ENCODE assay signal across 14 cellular contexts in the genomic region with DNA sequence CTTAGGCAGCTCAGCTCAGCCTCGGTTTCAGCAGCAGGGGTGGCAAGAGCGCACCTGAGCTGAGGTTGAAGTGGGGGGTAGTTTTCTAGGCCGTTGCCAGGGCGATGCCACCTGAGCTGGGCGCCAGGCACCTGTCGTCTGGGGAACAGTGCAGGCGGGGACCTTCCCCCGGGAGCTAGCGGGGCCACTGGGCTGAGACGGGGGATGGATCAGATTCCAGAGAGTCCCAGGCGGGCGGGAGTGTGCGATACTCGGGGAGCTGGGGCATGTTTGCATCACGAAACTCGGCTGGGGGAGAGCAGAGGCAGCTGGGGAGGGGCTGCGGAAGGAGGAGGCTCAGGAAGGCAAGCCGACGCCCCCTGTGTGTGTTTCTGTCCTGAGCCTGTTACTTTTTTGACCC. TPM values are rescaled to one million over a fixed set of nuclear protein-coding genes. Genes with fewer than 3 reads are reported as not detected.
DNase-seq lines count a peak whose midpoint lies in the region; ATAC-seq, FAIRE-seq and TF ChIP-seq lines count a peak whose summit lies in the region.
"Had no signal": no experiment of that assay in that cellular context is flagged by ENCODE, and none has a peak within 500 bp of the region (broad histone marks: within the 10 kb centered on the region; RNA-seq: fewer than 3 reads in every experiment).

No MANE protein-coding gene starts in this region.

- CTCF ChIA-PET in H1 (lab: Charles Lee; ENCODE audit: partially characterized antibody): interaction anchor here (0.6 to 17.3 kb wide), 7 partner anchors 8 to 137 kb away, joined by 3 to 639 read pairs (median 4); partner anchors contain the start of genes BICDL2, CLDN6, HCFC1R1 and KREMEN2

- no peak overlapping the region for H2BK120ac ChIP-seq in H1 (replicated peaks; ENCODE audit: low read depth, low read length)

- H3K23me2 ChIP-seq in H1 (ENCODE audit: low read depth, low read length): peaks cover 33% of the 10 kb centered on the region

- H2AK5ac ChIP-seq in H1 (ENCODE audit: low read depth, low read length): peak overlapping the region; percentile 92; the same call in 1 of the 2 replicates

- no peaks in the 10 kb centered on the region for H3K36me3 Mint-ChIP-seq in HFFc6 (ENCODE audit: low read depth)

- H3K4me1 Mint-ChIP-seq in HFFc6 (ENCODE audit: low read depth): peaks cover 18% of the 10 kb centered on the region

- TF ChIP-seq EP300 in H1 (IDR thresholded peaks at IDR 0.05; ENCODE audit: borderline replicate concordance in 1 of 2, low read depth in 2 of 2, low read length in 2 of 2) (no peak), gastroesophageal sphincter (IDR thresholded peaks at IDR 0.05) (no peak)

- peak overlapping the region; percentile 43 for H4K8ac ChIP-seq in H1 (ENCODE audit: extremely low read depth, insufficient read depth, low read length)

- no peak overlapping the region for H3K14ac ChIP-seq in H1 (ENCODE audit: insufficient read length)

- H3K4me2 ChIP-seq in H1 (ENCODE audit: insufficient read depth in 1 of 2, low read depth in 2 of 2, low read length in 2 of 2): peak overlapping the region; percentile 80

- H2BK15ac ChIP-seq in H1 (ENCODE audit: low read length): no peak overlapping the region

- H3K27ac ChIP-seq in HUES6 (ENCODE audit: low read depth, low read length) (no peak overlapping the region), H1 (ENCODE audit: low read depth, low read length) (no peak overlapping the region), pancreas (peak overlapping the region; percentile 22 to 70 (median 50)), gastroesophageal sphincter (no peak overlapping the region)
- H3K27ac ChIP-seq: left ventricle myocardium inferior, tibial artery had no signal

- H2BK20ac ChIP-seq in H1 (ENCODE audit: low read length): peak overlapping the region; percentile 80; the same call in 1 of the 2 replicates

- WGBS in H1 (ENCODE audit: extremely low coverage in 1 of 2, insufficient coverage in 1 of 2, insufficient read length in 1 of 2, insufficient replicate concordance in 2 of 2, low coverage in 1 of 2, low lambda C conversion rate in 2 of 2, missing lambda C conversion rate in 1 of 2), 2 experiments: 7% methylated on average over 16 of the region's 19 CpGs; no CpG with 5 or more reads in 1 of the 2 experiments
- WGBS in pancreas, 2 donors: 12 to 22% methylated on average over 19 of the region's 19 CpGs
- WGBS in gastroesophageal sphincter (ENCODE audit: low coverage in 1 of 2), 2 donors: 4 to 20% methylated on average over 1 to 5 of the region's 19 CpGs

- peaks cover 8 to 24% of the 10 kb centered on the region in 2 experiments for H3K79me2 ChIP-seq in H1 (ENCODE audit: control insufficient read depth in 1 of 2, insufficient read depth in 2 of 2, low read length in 2 of 2)

- H3K27me3 ChIP-seq in HUES6 (ENCODE audit: control insufficient read depth, insufficient read depth, low read length) (peaks cover 29% of the 10 kb centered on the region), H1 (replicated peaks in 1 of 4; ENCODE audit: control insufficient read depth in 3 of 4, extremely low read depth in 1 of 4, insufficient read depth in 3 of 4, low read length in 3 of 4) (no peaks in the 10 kb centered on the region; a peak in 1 of 7 replicates), pancreas (no peaks in the 10 kb centered on the region), gastroesophageal sphincter (peaks cover 93% of the 10 kb centered on the region)

- H3K56ac ChIP-seq in H1 (replicated peaks; ENCODE audit: insufficient read length, low read depth, low read length): no peak overlapping the region

- peak overlapping the region; percentile 96 for H3K18ac ChIP-seq in H1 (ENCODE audit: extremely low read depth, low read length)

- no peak overlapping the region for H3K4me3 Mint-ChIP-seq in HFFc6
- H3K4me3 Mint-ChIP-seq: activated T-helper 1 cell treated with anti-CD3 and anti-CD28 coated beads, Interleukin-12 subunit alpha, Interleukin-12 subunit beta, Interleukin-2, Interleukin-4 antibody, amounts not matched to agents 30 ng/mL and 10 ng/mL and 1 ng/mL, durations not matched to agents 14 hours and 24 hours and 36 hours had no signal

- DNase-seq in NCI-H2107 treated with DMSO at 0.1 percent for 48 hours (lab: John Stamatoyannopoulos, UW; ENCODE audit: unreplicated experiment): peak; percentile 95
- peak in 1 of 2 experiments; percentile 81 for DNase-seq in H1 (ENCODE audit: low read depth in 1 of 2, low spot score in 2 of 2)
- DNase-seq in pancreas: peak in 3 of 6 donors; percentile 55 to 74 (median 62)
- no peak for DNase-seq in LoVo (ENCODE audit: low spot score)
- no peak for DNase-seq in HFFc6
- DNase-seq in Right ventricle myocardium inferior (ENCODE audit: missing footprints): no peak
- DNase-seq: left ventricle myocardium inferior; stimulated activated CD4-positive, alpha-beta T cell treated with anti-CD3 and anti-CD28 coated beads, Interleukin-12 subunit alpha, Interleukin-12 subunit beta, amount 100 ng/mL, for 4 hours; tibial artery had no signal

- H3K27me3 Mint-ChIP-seq in HFFc6 (ENCODE audit: insufficient read depth): peaks cover 27% of the 10 kb centered on the region

- peak overlapping the region; percentile 52 for H2BK5ac ChIP-seq in H1 (ENCODE audit: low read depth, low read length)

- H3K36me3 ChIP-seq in HUES6 (ENCODE audit: control insufficient read depth, insufficient read depth, low read length) (peaks cover 16% of the 10 kb centered on the region), H1 (ENCODE audit: control insufficient read depth in 2 of 4, insufficient read depth in 4 of 4, low read length in 3 of 4) (peaks cover 6 to 20% (median 12%) of the 10 kb centered on the region in 4 experiments; a peak in 7 of 8 replicates), pancreas (no peaks in the 10 kb centered on the region), gastroesophageal sphincter (no peaks in the 10 kb centered on the region)
- H3K36me3 ChIP-seq: left ventricle myocardium inferior, tibial artery had no signal

- intact Hi-C loops in pancreas (cut with DNase I) (no loop called here), Right ventricle myocardium inferior (cut with DNase I) (no loop called here)

- H3K9ac ChIP-seq in HUES6 (ENCODE audit: low read length): peak overlapping the region; percentile 1
- H3K9ac ChIP-seq in H1 (replicated peaks in 1 of 4; ENCODE audit: extremely low read depth in 1 of 4, low read depth in 3 of 4, low read length in 3 of 4): peak overlapping the region in 1 of 4 experiments; percentile 9; a peak in 2 of 7 replicates

- H3K79me1 ChIP-seq in H1 (ENCODE audit: low read depth, low read length): peaks cover 11% of the 10 kb centered on the region; the same call in 1 of the 2 replicates

- H2AFZ ChIP-seq in H1 (ENCODE audit: low read length): no peak overlapping the region

- H4K5ac ChIP-seq in H1 (ENCODE audit: insufficient read length, low read depth, low read length): no peak overlapping the region

- H3K23ac ChIP-seq in H1 (ENCODE audit: insufficient read length): no peak overlapping the region

- H3K9me3 Mint-ChIP-seq in HFFc6: no peaks in the 10 kb centered on the region
- H3K9me3 Mint-ChIP-seq: activated T-helper 1 cell treated with anti-CD3 and anti-CD28 coated beads, Interleukin-12 subunit alpha, Interleukin-12 subunit beta, Interleukin-2, Interleukin-4 antibody, amounts not matched to agents 30 ng/mL and 10 ng/mL and 1 ng/mL, durations not matched to agents 14 hours and 24 hours and 36 hours had no signal

- POLR2A ChIA-PET in H1 (lab: Charles Lee; ENCODE audit: partially characterized antibody): interaction anchor here (0.6 to 35.7 kb wide), 22 partner anchors 5 to 135 kb away, joined by 3 to 1808 read pairs (median 4); partner anchors contain the start of genes BICDL2, CLDN6, CLDN9 and HCFC1R1

- no peak overlapping the region for H3K27ac Mint-ChIP-seq in HFFc6
- H3K27ac Mint-ChIP-seq: activated T-helper 1 cell treated with anti-CD3 and anti-CD28 coated beads, Interleukin-12 subunit alpha, Interleukin-12 subunit beta, Interleukin-2, Interleukin-4 antibody, amounts not matched to agents 30 ng/mL and 10 ng/mL and 1 ng/mL, durations not matched to agents 14 hours and 24 hours and 36 hours had no signal

- no peak for FAIRE-seq in H1 (lab: Jason Lieb, UNC)
- no peak for FAIRE-seq in pancreas (lab: Jason Lieb, UNC)
- FAIRE-seq: astrocyte, frontal cortex had no signal

- H3K4me3 ChIP-seq in HUES6 (ENCODE audit: low read depth, low read length) (peak overlapping the region; percentile 51), H1 (ENCODE audit: extremely low read depth in 1 of 4, insufficient read depth in 2 of 4, low read depth in 3 of 4, low read length in 4 of 4) (peak overlapping the region; percentile 32 to 58 (median 46)), pancreas (peak overlapping the region in 1 of 4 donors; percentile 20), gastroesophageal sphincter (no peak overlapping the region)
- H3K4me3 ChIP-seq: left ventricle myocardium inferior, tibial artery had no signal

- no peak for TF ChIP-seq CTCF in H1 (IDR thresholded peaks at IDR 0.05; ENCODE audit: control extremely low read depth in 1 of 3, insufficient read depth in 1 of 3, low read depth in 1 of 3, low read length in 3 of 3)
- no peak for TF ChIP-seq CTCF in pancreas (IDR thresholded peaks at IDR 0.05)
- TF ChIP-seq CTCF in gastroesophageal sphincter (IDR thresholded peaks at IDR 0.05): no peak
- no peak for TF ChIP-seq CTCF in HFFc6 (IDR thresholded peaks at IDR 0.05)

- peak overlapping the region; percentile 69 for H3K4ac ChIP-seq in H1 (replicated peaks; ENCODE audit: insufficient read length, low read depth, low read length)

- peak overlapping the region; percentile 34 for H4K91ac ChIP-seq in H1 (replicated peaks; ENCODE audit: insufficient read length, low read length)

- H3K9me3 ChIP-seq in HUES6 (ENCODE audit: control insufficient read depth, insufficient read depth, low read depth, low read length): no peaks in the 10 kb centered on the region
- no peaks in the 10 kb centered on the region for H3K9me3 ChIP-seq in H1 (ENCODE audit: insufficient read depth in 2 of 2, low read depth in 1 of 2, low read length in 1 of 2)
- H3K9me3 ChIP-seq in pancreas: no peaks in the 10 kb centered on the region
- H3K9me3 ChIP-seq in gastroesophageal sphincter: no peaks in the 10 kb centered on the region
- H3K9me3 ChIP-seq: left ventricle myocardium inferior, tibial artery had no signal

- TF ChIP-seq POLR2A in H1 (IDR thresholded peaks at IDR 0.05; ENCODE audit: control extremely low read depth in 1 of 2, low read depth in 2 of 2, low read length in 2 of 2) (no peak), gastroesophageal sphincter (IDR thresholded peaks at IDR 0.05) (no peak)

- H3K4me1 ChIP-seq in HUES6 (ENCODE audit: control insufficient read depth, insufficient read depth, low read length): peaks cover 69% of the 10 kb centered on the region
- peaks cover 17 to 70% (median 57%) of the 10 kb centered on the region in 4 experiments for H3K4me1 ChIP-seq in H1 (replicated peaks in 1 of 4; ENCODE audit: control insufficient read depth in 3 of 4, insufficient read depth in 4 of 4, low read length in 3 of 4)
- H3K4me1 ChIP-seq in pancreas: peaks cover 25 to 39% (median 33%) of the 10 kb centered on the region in 3 donors
- H3K4me1 ChIP-seq in gastroesophageal sphincter: no peaks in the 10 kb centered on the region
- H3K4me1 ChIP-seq: left ventricle myocardium inferior had no signal

- ATAC-seq in pancreas (peak; percentile 20 to 54 (median 38)), gastroesophageal sphincter (no peak), Right ventricle myocardium inferior (no peak)

- H4K20me1 ChIP-seq in H1 (replicated peaks in 1 of 2; ENCODE audit: control insufficient read depth in 1 of 2, insufficient read depth in 2 of 2, low read length in 2 of 2): peaks cover 16 to 31% of the 10 kb centered on the region in 2 experiments

- no peak for TF ChIP-seq RAD21 in H1 (IDR thresholded peaks at IDR 0.05 in 1 of 2, conservative IDR thresholded peaks at IDR 0.05 in 1 of 2; ENCODE audit: low read depth in 2 of 2, low read length in 2 of 2)

- H2BK12ac ChIP-seq in H1 (ENCODE audit: low read depth, low read length): peak overlapping the region; percentile 84; the same call in 1 of the 2 replicates

RNA-seq across cellular contexts. Expression of gene CLDN9, which starts 0.5 kb away (rescaled TPM):
- total RNA-seq in H1 (2021; fragmentation: NEBNext Ultra II Directional; extraction: Animal tissue kit (Norgen Biotek cat#: 25700)): 0.60 and 0.77 TPM in 2 replicates
- polyA plus RNA-seq in H1 (2011; rRNA removed): 0.89 and 2.2 TPM in 2 replicates
- 1.1 TPM for polyA plus RNA-seq in H1 (2011; cell fraction: cytosol; rRNA removed)
- polyA plus RNA-seq in H1 (2011; cell fraction: nucleus; rRNA removed): 1.5 TPM
- polyA plus RNA-seq in H1 (2012, experiment 1 of 2): 0.88 to 1.4 TPM (median 1.3 TPM) in 4 replicates
- 0.79 TPM for polyA plus RNA-seq in H1 (2012, experiment 2 of 2)
- polyA plus RNA-seq in H1 (2013, experiment 1 of 2): 0.45 TPM
- 0.64 TPM for polyA plus RNA-seq in H1 (2013, experiment 2 of 2)
- 0.54 and 0.69 TPM in 2 replicates for polyA minus RNA-seq in H1 (2011; rRNA and poly(A)+ RNA removed)
- polyA minus RNA-seq in H1 (2011; cell fraction: cytosol; rRNA and poly(A)+ RNA removed): 1.2 TPM
- 2.4 TPM for polyA minus RNA-seq in H1 (2011; cell fraction: nucleus; rRNA and poly(A)+ RNA removed)
- 1 to 10 TPM; 1.7 to 5.1 (median 2.4) TPM for total RNA-seq in pancreas
- 10 to 100 TPM; 10.5 to 12.1 TPM for polyA plus RNA-seq in pancreas
- under 1 TPM in 2 of 4 donors, not detected in 2; 0.32 to 0.39 TPM for total RNA-seq in gastroesophageal sphincter
- not detected for total RNA-seq in HFFc6 (2021; fragmentation: NEBNext Ultra II Directional; extraction: Animal tissue kit (Norgen Biotek cat#: 25700))
- total RNA-seq in Right ventricle myocardium inferior: 0.32 TPM
- total RNA-seq: activated T-helper 1 cell treated with anti-CD3 and anti-CD28 coated beads, Interleukin-12 subunit alpha, Interleukin-12 subunit beta, Interleukin-2, Interleukin-4 antibody, amounts not matched to agents 30 ng/mL and 10 ng/mL and 1 ng/mL, durations not matched to agents 14 hours and 24 hours and 36 hours; frontal cortex had no signal

RNA-seq across cellular contexts. Expression of gene CLDN6, which starts 5.7 kb away (rescaled TPM):
- 747 and 793 TPM in 2 replicates for total RNA-seq in H1 (2021; fragmentation: NEBNext Ultra II Directional; extraction: Animal tissue kit (Norgen Biotek cat#: 25700))
- polyA plus RNA-seq in H1 (2011; rRNA removed) (1,115 and 1,541 TPM in 2 replicates), pancreas (1 to 10 TPM in 1 of 2 donors, under 1 TPM in 1; 0.12 to 3.2 TPM)
- 1,064 TPM for polyA plus RNA-seq in H1 (2011; cell fraction: cytosol; rRNA removed)
- 853 TPM for polyA plus RNA-seq in H1 (2011; cell fraction: nucleus; rRNA removed)
- 1,062 to 1,141 TPM (median 1,120 TPM) in 4 replicates for polyA plus RNA-seq in H1 (2012, experiment 1 of 2)
- 1,707 TPM for polyA plus RNA-seq in H1 (2012, experiment 2 of 2)
- polyA plus RNA-seq in H1 (2013, experiment 1 of 2): 1,092 TPM
- polyA plus RNA-seq in H1 (2013, experiment 2 of 2): 1,249 TPM
- polyA minus RNA-seq in H1 (2011; rRNA and poly(A)+ RNA removed): 497 and 676 TPM in 2 replicates
- polyA minus RNA-seq in H1 (2011; cell fraction: cytosol; rRNA and poly(A)+ RNA removed): 373 TPM
- polyA minus RNA-seq in H1 (2011; cell fraction: nucleus; rRNA and poly(A)+ RNA removed): 219 TPM
- total RNA-seq in pancreas (1 to 10 TPM in 2 of 6 donors, under 1 TPM in 4; 0.37 to 5.1 (median 0.73) TPM), gastroesophageal sphincter (not detected), Right ventricle myocardium inferior (not detected)
- total RNA-seq in HFFc6 (2021; fragmentation: NEBNext Ultra II Directional; extraction: Animal tissue kit (Norgen Biotek cat#: 25700)): under 1 TPM in 1 of 6 experiments, not detected in 5; 0.21 TPM
- total RNA-seq: activated T-helper 1 cell treated with anti-CD3 and anti-CD28 coated beads, Interleukin-12 subunit alpha, Interleukin-12 subunit beta, Interleukin-2, Interleukin-4 antibody, amounts not matched to agents 30 ng/mL and 10 ng/mL and 1 ng/mL, durations not matched to agents 14 hours and 24 hours and 36 hours; left ventricle myocardium inferior had no signal

RNA-seq across cellular contexts. Expression of gene TNFRSF12A, which starts 7.9 kb away (rescaled TPM):
- 77.0 and 81.0 TPM in 2 replicates for total RNA-seq in H1 (2021; fragmentation: NEBNext Ultra II Directional; extraction: Animal tissue kit (Norgen Biotek cat#: 25700))
- polyA plus RNA-seq in H1 (2011; rRNA removed): 82.5 and 121 TPM in 2 replicates
- 88.3 TPM for polyA plus RNA-seq in H1 (2011; cell fraction: cytosol; rRNA removed)
- polyA plus RNA-seq in H1 (2011; cell fraction: nucleus; rRNA removed): 120 TPM
- polyA plus RNA-seq in H1 (2012, experiment 1 of 2): 45.8 to 72.6 TPM (median 63.2 TPM) in 4 replicates
- 45.0 TPM for polyA plus RNA-seq in H1 (2012, experiment 2 of 2)
- polyA plus RNA-seq in H1 (2013, experiment 1 of 2): 89.9 TPM
- 111 TPM for polyA plus RNA-seq in H1 (2013, experiment 2 of 2)
- polyA minus RNA-seq in H1 (2011; rRNA and poly(A)+ RNA removed): 16.6 and 17.1 TPM in 2 replicates
- 52.9 TPM for polyA minus RNA-seq in H1 (2011; cell fraction: cytosol; rRNA and poly(A)+ RNA removed)
- polyA minus RNA-seq in H1 (2011; cell fraction: nucleus; rRNA and poly(A)+ RNA removed): 42.5 TPM
- total RNA-seq in pancreas: 10 to 100 TPM; 26.8 to 91.1 (median 66.7) TPM
- 100 to 1,000 TPM; 166 to 185 TPM for polyA plus RNA-seq in pancreas
- total RNA-seq in gastroesophageal sphincter: 100 to 1,000 TPM in 2 of 4 donors, 10 to 100 TPM in 2; 26.0 to 135 (median 72.2) TPM
- total RNA-seq in HFFc6 (2021; fragmentation: NEBNext Ultra II Directional; extraction: Animal tissue kit (Norgen Biotek cat#: 25700)): 100 to 1,000 TPM; 392 to 451 (median 429) TPM
- total RNA-seq in Right ventricle myocardium inferior: 42.8 TPM

RNA-seq across cellular contexts. Expression of gene HCFC1R1, which starts 11.5 kb away (rescaled TPM):
- total RNA-seq in H1 (2021; fragmentation: NEBNext Ultra II Directional; extraction: Animal tissue kit (Norgen Biotek cat#: 25700)): 66.2 and 72.7 TPM in 2 replicates
- polyA plus RNA-seq in H1 (2011; rRNA removed) (138 and 195 TPM in 2 replicates), pancreas (100 to 1,000 TPM in 1 of 2 donors, 10 to 100 TPM in 1; 93.1 to 119 TPM)
- 98.0 TPM for polyA plus RNA-seq in H1 (2011; cell fraction: cytosol; rRNA removed)
- 119 TPM for polyA plus RNA-seq in H1 (2011; cell fraction: nucleus; rRNA removed)
- 100 to 142 TPM (median 123 TPM) in 4 replicates for polyA plus RNA-seq in H1 (2012, experiment 1 of 2)
- polyA plus RNA-seq in H1 (2012, experiment 2 of 2): 151 TPM
- 119 TPM for polyA plus RNA-seq in H1 (2013, experiment 1 of 2)
- polyA plus RNA-seq in H1 (2013, experiment 2 of 2): 124 TPM
- 16.3 and 19.5 TPM in 2 replicates for polyA minus RNA-seq in H1 (2011; rRNA and poly(A)+ RNA removed)
- polyA minus RNA-seq in H1 (2011; cell fraction: cytosol; rRNA and poly(A)+ RNA removed): 37.1 TPM
- polyA minus RNA-seq in H1 (2011; cell fraction: nucleus; rRNA and poly(A)+ RNA removed): 29.6 TPM
- total RNA-seq in pancreas (10 to 100 TPM; 10.5 to 24.1 (median 12.4) TPM), gastroesophageal sphincter (10 to 100 TPM; 20.1 to 94.9 (median 40.5) TPM), Right ventricle myocardium inferior (68.6 TPM)
- total RNA-seq in HFFc6 (2021; fragmentation: NEBNext Ultra II Directional; extraction: Animal tissue kit (Norgen Biotek cat#: 25700)): 10 to 100 TPM; 54.6 to 90.3 (median 83.2) TPM

RNA-seq across cellular contexts. Expression of gene THOC6, which starts 11.6 kb away (rescaled TPM):
- total RNA-seq in H1 (2021; fragmentation: NEBNext Ultra II Directional; extraction: Animal tissue kit (Norgen Biotek cat#: 25700)): 78.5 and 82.9 TPM in 2 replicates
- 111 and 137 TPM in 2 replicates for polyA plus RNA-seq in H1 (2011; rRNA removed)
- polyA plus RNA-seq in H1 (2011; cell fraction: cytosol; rRNA removed): 105 TPM
- polyA plus RNA-seq in H1 (2011; cell fraction: nucleus; rRNA removed): 118 TPM
- 65.6 to 98.4 TPM (median 93.0 TPM) in 4 replicates for polyA plus RNA-seq in H1 (2012, experiment 1 of 2)
- 114 TPM for polyA plus RNA-seq in H1 (2012, experiment 2 of 2)
- polyA plus RNA-seq in H1 (2013, experiment 1 of 2): 36.7 TPM
- 34.1 TPM for polyA plus RNA-seq in H1 (2013, experiment 2 of 2)
- 48.6 and 73.0 TPM in 2 replicates for polyA minus RNA-seq in H1 (2011; rRNA and poly(A)+ RNA removed)
- 59.2 TPM for polyA minus RNA-seq in H1 (2011; cell fraction: cytosol; rRNA and poly(A)+ RNA removed)
- 37.9 TPM for polyA minus RNA-seq in H1 (2011; cell fraction: nucleus; rRNA and poly(A)+ RNA removed)
- total RNA-seq in pancreas: 10 to 100 TPM in 1 of 6 donors, 1 to 10 TPM in 5; 6.2 to 13.0 (median 7.7) TPM
- 10 to 100 TPM; 33.2 to 38.2 TPM for polyA plus RNA-seq in pancreas
- 10 to 100 TPM; 17.6 to 28.2 (median 25.0) TPM for total RNA-seq in gastroesophageal sphincter
- total RNA-seq in HFFc6 (2021; fragmentation: NEBNext Ultra II Directional; extraction: Animal tissue kit (Norgen Biotek cat#: 25700)): 10 to 100 TPM; 18.2 to 21.6 (median 19.9) TPM
- total RNA-seq in Right ventricle myocardium inferior: 12.9 TPM

Comparison
In these comparisons a context has a peak if more than half of its experiments do, and no peak if none do; other contexts are left out.
1. H3K27ac ChIP-seq: peak in pancreas (4 of 4); none in HUES6 (single experiment), H1 (single experiment) and gastroesophageal sphincter (0 of 4).
2. H3K4me3 ChIP-seq: peak in HUES6 (single experiment) and H1 (4 of 4); none in gastroesophageal sphincter (0 of 2).
3. ATAC-seq: peak in pancreas (4 of 4); none in gastroesophageal sphincter (single experiment) and Right ventricle myocardium inferior (single experiment).
4. RNA of gene CLDN6, which starts 5.7 kb away (total RNA-seq): 747 to 793 TPM in H1; 0.37 to 5.1 TPM in pancreas, 0.21 TPM in HFFc6, not detected in gastroesophageal sphincter and not detected in Right ventricle myocardium inferior (single experiment); every median in the first group is over 100 times any median in the second.